10 cellular contexts compared by ENCODE assay signal in the genomic region with DNA sequence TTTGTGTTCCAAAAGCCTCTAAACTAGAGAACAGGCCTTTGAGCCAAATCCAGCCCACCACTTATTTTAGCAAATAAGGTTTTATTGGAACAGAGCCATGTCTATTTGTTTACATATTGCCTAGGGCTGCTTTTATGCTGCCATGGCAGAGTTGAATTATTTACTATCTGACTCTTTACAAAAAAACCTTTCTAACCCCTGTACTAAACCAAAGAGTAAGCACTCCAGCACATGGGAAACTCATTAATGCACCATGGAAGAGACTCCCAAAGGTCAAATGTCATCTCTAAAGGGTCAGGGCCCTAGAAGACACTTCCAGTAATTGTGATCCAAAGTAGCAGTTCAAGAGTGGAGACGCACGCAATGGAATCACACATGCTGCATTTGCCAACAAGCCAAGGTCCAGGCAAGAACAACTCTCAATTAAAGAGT. TPM values are rescaled to one million over a fixed set of nuclear protein-coding genes. Genes with fewer than 3 reads are reported as not detected.
DNase-seq lines count a peak whose midpoint lies in the region; ATAC-seq and TF ChIP-seq lines count a peak whose summit lies in the region.
"Had no signal": no experiment of that assay in that cellular context is flagged by ENCODE, and none has a peak within 500 bp of the region (broad histone marks: within the 10 kb centered on the region; RNA-seq: fewer than 3 reads in every experiment).

No MANE protein-coding gene starts in this region.

- H3K9me2 ChIP-seq in SU-DHL-6 (replicated peaks; ENCODE audit: insufficient read depth, low read length) = no peaks in the 10 kb centered on the region

- H3K4me3 ChIP-seq in SU-DHL-6 (ENCODE audit: insufficient read depth, low read length, poor library complexity, severe bottlenecking) (peak overlapping the region; percentile 52), tibial artery (no peak overlapping the region), upper lobe of left lung (no peak overlapping the region)

- H3K9ac ChIP-seq in SU-DHL-6 (ENCODE audit: low read length) = peak overlapping the region; percentile 64

- TF ChIP-seq EP300 in upper lobe of left lung (IDR thresholded peaks at IDR 0.05) = no peak

- 27 to 56% methylated on average over 2 of the region's 2 CpGs for WGBS in upper lobe of left lung, 2 donors

- peaks cover 11% of the 10 kb centered on the region; the same call in 1 of the 2 replicates for H3K9me3 ChIP-seq in SU-DHL-6 (ENCODE audit: insufficient read depth, low read length)
- H3K9me3 ChIP-seq in tibial artery = peaks cover 0 to 12% (median 9%) of the 10 kb centered on the region in 3 donors
- H3K9me3 ChIP-seq in upper lobe of left lung = peaks cover 0 to 8% (median 7%) of the 10 kb centered on the region in 4 donors
- H3K9me3 ChIP-seq: neutrophil had no signal

- H3K27me3 ChIP-seq in SU-DHL-6 (ENCODE audit: low read length) (no peaks in the 10 kb centered on the region), tibial artery (no peaks in the 10 kb centered on the region), upper lobe of left lung (no peaks in the 10 kb centered on the region)
- H3K27me3 ChIP-seq: brain microvascular endothelial cell, foreskin keratinocyte had no signal

- H3K4me2 ChIP-seq in SU-DHL-6 (ENCODE audit: low read depth, low read length, poor library complexity, severe bottlenecking) = peak overlapping the region; percentile 95

- no peak for TF ChIP-seq POLR2A in upper lobe of left lung (IDR thresholded peaks at IDR 0.05)

- intact Hi-C loops in tibial artery (cut with DNase I; ENCODE audit: low total_unique reads) = no loop called here

- DNase-seq in NCI-H1105 treated with DMSO at 0.1 percent for 48 hours (lab: John Stamatoyannopoulos, UW) = peak; percentile 78
- DNase-seq in left lobe of liver (ENCODE audit: low spot score) = no peak
- no peak for DNase-seq in tibial artery
- no peak for DNase-seq in upper lobe of left lung
- no peak for DNase-seq in hippocampal formation (lab: John Stamatoyannopoulos, UW)
- no peak for DNase-seq in GM13976 (ENCODE audit: low spot score)
- DNase-seq: brain microvascular endothelial cell, foreskin keratinocyte had no signal

- no peak for TF ChIP-seq CTCF in SU-DHL-6 (IDR thresholded peaks at IDR 0.05; ENCODE audit: insufficient read depth, low read length, poor library complexity, severe bottlenecking)
- TF ChIP-seq CTCF in tibial artery (IDR thresholded peaks at IDR 0.05) = no peak
- TF ChIP-seq CTCF in upper lobe of left lung (IDR thresholded peaks at IDR 0.05) = no peak
- TF ChIP-seq CTCF in GM13976 (IDR thresholded peaks at IDR 0.05; ENCODE audit: borderline replicate concordance, control extremely low read depth, extremely low read depth, insufficient read depth, missing control alignments) = no peak

- peaks cover 0 to 40% (median 24%) of the 10 kb centered on the region in 4 donors for H3K4me1 ChIP-seq in tibial artery
- peaks cover 23 to 31% (median 27%) of the 10 kb centered on the region in 4 donors for H3K4me1 ChIP-seq in upper lobe of left lung

- H4K20me1 ChIP-seq in SU-DHL-6 (ENCODE audit: low read depth, low read length) = no peaks in the 10 kb centered on the region

- H2AFZ ChIP-seq in SU-DHL-6 (ENCODE audit: low read depth, low read length, severe bottlenecking) = no peak overlapping the region

- H3K36me3 ChIP-seq in SU-DHL-6 (ENCODE audit: low read length) = peaks cover 10% of the 10 kb centered on the region; the same call in 1 of the 2 replicates
- H3K36me3 ChIP-seq in tibial artery = peaks cover 0 to 3% (median 0%) of the 10 kb centered on the region in 3 donors
- no peaks in the 10 kb centered on the region for H3K36me3 ChIP-seq in upper lobe of left lung
- H3K36me3 ChIP-seq: brain microvascular endothelial cell, neutrophil had no signal

- peaks cover 97% of the 10 kb centered on the region for H3K79me2 ChIP-seq in SU-DHL-6 (ENCODE audit: insufficient read depth, low read length)

- H3F3A ChIP-seq in SU-DHL-6 (ENCODE audit: insufficient read depth) = peaks cover 72% of the 10 kb centered on the region

- ATAC-seq in left lobe of liver (peak; percentile 72), upper lobe of left lung (ENCODE audit: low FRiP score in 2 of 2) (no peak)
- ATAC-seq: foreskin keratinocyte had no signal

- peak overlapping the region; percentile 98 for H3K27ac ChIP-seq in SU-DHL-6 (ENCODE audit: low read depth, low read length)
- peak overlapping the region; percentile 70 to 83 for H3K27ac ChIP-seq in tibial artery
- H3K27ac ChIP-seq in upper lobe of left lung = peak overlapping the region in 1 of 4 donors; percentile 55
- H3K27ac ChIP-seq: brain microvascular endothelial cell, foreskin keratinocyte, neutrophil had no signal

- in situ Hi-C loops in GM13976 (cut with MboI; ENCODE audit: low sequenced_read_pairs, unreplicated experiment) = no loop called here

RNA-seq across cellular contexts. Expression of a gene that starts 22.3 kb away (rescaled TPM):
- total RNA-seq in left lobe of liver (3.2 TPM), upper lobe of left lung (10 to 100 TPM; 13.6 to 73.9 (median 24.4) TPM)

RNA-seq across cellular contexts. Expression of a gene that starts 22.8 kb away (rescaled TPM):
- not detected for total RNA-seq in left lobe of liver
- 1 to 10 TPM in 5 of 6 donors, not detected in 1; 1.0 to 2.6 (median 1.2) TPM for total RNA-seq in upper lobe of left lung
